8 cellular contexts compared by ENCODE assay signal in genomic region chr5:14992757-14993725, GRCh38.
A peak's percentile ranks its signal among the peaks of the same experiment; 100 is the strongest.
DNase-seq lines count a peak whose midpoint lies in the region; ATAC-seq and TF ChIP-seq lines count a peak whose summit lies in the region.
"Not testable (repeated sequence)": the region's sequence is repeated elsewhere in the genome, so short reads cannot be mapped to it uniquely, and the experiment has no call there.

No MANE protein-coding gene starts in this region.

- not testable (repeated sequence) for H3K4me1 Mint-ChIP-seq in T-helper 17 cell

- peak in 1 of 4 donors; percentile 30 for TF ChIP-seq POLR2A in esophagus squamous epithelium (IDR thresholded peaks at IDR 0.05)

- not testable (repeated sequence) for H3K27me3 Mint-ChIP-seq in T-helper 17 cell

- intact Hi-C loops in esophagus squamous epithelium (cut with DNase I): loop anchor here (10.0 kb wide), 1 partner anchor 118 kb away; the partner anchor contains the start of gene ANKH
- intact Hi-C loops in upper lobe of right lung (cut with DNase I): not testable (repeated sequence)

- H3K4me3 ChIP-seq in esophagus squamous epithelium (peak overlapping the region in 3 of 4 donors; percentile 14 to 56 (median 39)), upper lobe of right lung (peak overlapping the region; percentile 33)

- not testable (repeated sequence) for H3K4me1 ChIP-seq in esophagus squamous epithelium, upper lobe of right lung

- H3K27ac Mint-ChIP-seq in T-helper 17 cell: peak overlapping the region; percentile 99

- not testable (repeated sequence) for H3K36me3 ChIP-seq in esophagus squamous epithelium, upper lobe of right lung

- ATAC-seq in GM18858 (IDR thresholded peaks at IDR 0.05; ENCODE audit: unreplicated experiment): peak; percentile 71
- ATAC-seq in GM21723 (IDR thresholded peaks at IDR 0.05; ENCODE audit: unreplicated experiment): peak; percentile 87
- ATAC-seq in HG03175 (IDR thresholded peaks at IDR 0.05; ENCODE audit: unreplicated experiment): peak; percentile 59
- peak; percentile 99 for ATAC-seq in T-helper 17 cell
- ATAC-seq in upper lobe of right lung: not testable (repeated sequence)

- not testable (repeated sequence) for H3K36me3 Mint-ChIP-seq in T-helper 17 cell (ENCODE audit: low read depth)

- H3K27ac ChIP-seq in esophagus squamous epithelium: peak overlapping the region in 2 of 4 donors; percentile 38 to 50
- H3K27ac ChIP-seq in upper lobe of right lung: not testable (repeated sequence)

- H3K9me3 ChIP-seq in T-helper 17 cell (ENCODE audit: control insufficient read depth, low read length, poor library complexity, severe bottlenecking); esophagus squamous epithelium; upper lobe of right lung: not testable (repeated sequence)

- not testable (repeated sequence) for TF ChIP-seq CTCF in esophagus squamous epithelium (IDR thresholded peaks at IDR 0.05); upper lobe of right lung (IDR thresholded peaks at IDR 0.05)

- WGBS in esophagus squamous epithelium, 2 donors: 63 to 68% methylated on average over 15 to 26 of the region's 34 CpGs

- not testable (repeated sequence) for H3K27me3 ChIP-seq in esophagus squamous epithelium, upper lobe of right lung

- H3K4me3 Mint-ChIP-seq in T-helper 17 cell: peak overlapping the region; percentile 94

- DNase-seq in T-helper 17 cell (peak; percentile 17 to 53 (median 38)), activated T-helper 1 cell treated with Interleukin-2 at 50 U/mL for 16 hours (ENCODE audit: low read depth) (peak; percentile 24)
- not testable (repeated sequence) for DNase-seq in esophagus squamous epithelium (lab: John Stamatoyannopoulos, UW); upper lobe of right lung
- DNase-seq in stimulated activated CD4-positive, alpha-beta T cell treated with anti-CD3 and anti-CD28 coated beads, Interleukin-15, amount 100 ng/mL, for 48 hours (ENCODE audit: low read depth in 2 of 2): peak; percentile 19 to 47
